In the genomic region with DNA sequence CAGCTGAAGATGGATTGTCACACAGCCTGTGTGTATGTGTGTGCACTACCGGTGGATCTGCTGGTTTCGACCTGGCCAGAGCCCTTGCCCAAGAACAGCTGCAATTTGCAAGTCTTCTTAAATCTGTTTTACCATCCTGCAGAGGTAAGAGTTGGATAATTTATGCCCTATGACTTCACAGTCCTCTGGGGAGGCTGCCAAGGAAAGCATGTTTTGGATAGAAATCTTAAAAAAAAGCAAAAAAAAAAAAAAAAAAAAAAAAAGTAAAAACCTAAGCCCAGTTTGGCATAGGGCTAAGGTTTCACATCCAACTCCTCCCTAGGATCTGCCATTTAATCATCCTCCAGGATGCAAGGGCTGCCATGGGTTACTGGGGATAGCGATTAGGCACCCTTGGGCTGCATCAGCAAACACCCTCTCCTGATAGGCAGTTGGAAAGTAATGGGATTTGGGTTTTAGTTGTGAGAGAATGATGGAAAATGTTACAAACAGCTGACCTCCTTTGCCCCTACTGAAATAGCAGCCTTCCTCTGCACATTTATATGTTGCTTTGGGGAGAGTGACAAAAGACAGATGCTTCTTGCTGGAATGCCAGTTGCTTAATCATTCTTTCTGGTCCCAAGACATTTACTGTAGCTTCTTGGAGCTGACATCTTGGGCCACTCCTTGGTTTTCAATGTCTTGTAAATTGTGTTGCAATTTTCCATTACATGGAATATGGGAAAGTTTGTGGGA, we compare ENCODE assay signal across 1 cellular context.
TF ChIP-seq lines count a peak whose summit lies in the region.

No MANE protein-coding gene starts in this region.

TF ChIP-seq in SK-N-SH, 30 proteins besides CTCF, POLR2A, EP300 and RAD21 (continued from another document):
- TF ChIP-seq, protein P1, sequence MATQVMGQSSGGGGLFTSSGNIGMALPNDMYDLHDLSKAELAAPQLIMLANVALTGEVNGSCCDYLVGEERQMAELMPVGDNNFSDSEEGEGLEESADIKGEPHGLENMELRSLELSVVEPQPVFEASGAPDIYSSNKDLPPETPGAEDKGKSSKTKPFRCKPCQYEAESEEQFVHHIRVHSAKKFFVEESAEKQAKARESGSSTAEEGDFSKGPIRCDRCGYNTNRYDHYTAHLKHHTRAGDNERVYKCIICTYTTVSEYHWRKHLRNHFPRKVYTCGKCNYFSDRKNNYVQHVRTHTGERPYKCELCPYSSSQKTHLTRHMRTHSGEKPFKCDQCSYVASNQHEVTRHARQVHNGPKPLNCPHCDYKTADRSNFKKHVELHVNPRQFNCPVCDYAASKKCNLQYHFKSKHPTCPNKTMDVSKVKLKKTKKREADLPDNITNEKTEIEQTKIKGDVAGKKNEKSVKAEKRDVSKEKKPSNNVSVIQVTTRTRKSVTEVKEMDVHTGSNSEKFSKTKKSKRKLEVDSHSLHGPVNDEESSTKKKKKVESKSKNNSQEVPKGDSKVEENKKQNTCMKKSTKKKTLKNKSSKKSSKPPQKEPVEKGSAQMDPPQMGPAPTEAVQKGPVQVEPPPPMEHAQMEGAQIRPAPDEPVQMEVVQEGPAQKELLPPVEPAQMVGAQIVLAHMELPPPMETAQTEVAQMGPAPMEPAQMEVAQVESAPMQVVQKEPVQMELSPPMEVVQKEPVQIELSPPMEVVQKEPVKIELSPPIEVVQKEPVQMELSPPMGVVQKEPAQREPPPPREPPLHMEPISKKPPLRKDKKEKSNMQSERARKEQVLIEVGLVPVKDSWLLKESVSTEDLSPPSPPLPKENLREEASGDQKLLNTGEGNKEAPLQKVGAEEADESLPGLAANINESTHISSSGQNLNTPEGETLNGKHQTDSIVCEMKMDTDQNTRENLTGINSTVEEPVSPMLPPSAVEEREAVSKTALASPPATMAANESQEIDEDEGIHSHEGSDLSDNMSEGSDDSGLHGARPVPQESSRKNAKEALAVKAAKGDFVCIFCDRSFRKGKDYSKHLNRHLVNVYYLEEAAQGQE (IDR thresholded peaks at IDR 0.05; ENCODE audit: low read depth, low read length), result no peak
- TF ChIP-seq NRF1 (IDR thresholded peaks at IDR 0.05; ENCODE audit: low read depth, low read length), result no peak
- no peak for TF ChIP-seq CHD2 (IDR thresholded peaks at IDR 0.05; ENCODE audit: low read length, partially characterized antibody)
- TF ChIP-seq TEAD4 (IDR thresholded peaks at IDR 0.05; ENCODE audit: borderline replicate concordance, insufficient read depth), result 0 out of 2 replicates have a peak, but pooled peaks have one; percentile 22
- no peak for TF ChIP-seq MEF2A (IDR thresholded peaks at IDR 0.05; ENCODE audit: borderline replicate concordance, low read depth)
- 0 out of 2 replicates have a peak, but pooled peaks have one; percentile 16 for TF ChIP-seq RXRA (IDR thresholded peaks at IDR 0.05; ENCODE audit: borderline replicate concordance, low read depth)
